In genomic region chr11:45743556-45744468, GRCh38 we compare ENCODE assay signal across 25 cellular contexts.
"Had no signal": no experiment of that assay in that cellular context is flagged by ENCODE, and none has a peak within 500 bp of the region (broad histone marks: within the 10 kb centered on the region; RNA-seq: fewer than 3 reads in every experiment).

No MANE protein-coding gene starts in this region.

- H3K4me1 Mint-ChIP-seq: memory B cell; naive B cell; stimulated activated effector memory CD8-positive, alpha-beta T cell treated with anti-CD3 and anti-CD28 coated beads, Interleukin-12 subunit alpha, Interleukin-12 subunit beta, amount 100 ng/mL, for 72 hours had no signal

- H3K9me3 ChIP-seq: gastrocnemius medialis, mucosa of descending colon, stomach, vagina had no signal

- DNase-seq: dorsolateral prefrontal cortex; effector CD4-positive, alpha-beta T cell; foreskin fibroblast; gastrocnemius medialis; head of caudate nucleus; mucosa of descending colon; naive B cell; stimulated activated CD4-positive, alpha-beta T cell treated with anti-CD3 and anti-CD28 coated beads, Interleukin-12 subunit alpha, Interleukin-12 subunit beta, amount 100 ng/mL, for 4 hours; stimulated activated CD4-positive, alpha-beta T cell treated with anti-CD3 and anti-CD28 coated beads, Interleukin-1b, Interleukin-23, amount 100 ng/mL, for 48 hours; stimulated activated CD4-positive, alpha-beta T cell treated with anti-CD3 and anti-CD28 coated beads, Interleukin-4, amount 100 ng/mL, for 1 hour; stimulated activated naive CD4-positive, alpha-beta T cell treated with Interleukin-2 at 50 U/mL for 16 hours; stomach; trophoblast cell had no signal

- H3K27ac ChIP-seq: epithelial cell of prostate, parathyroid adenoma had no signal

- H3K4me1 ChIP-seq: stomach, vagina had no signal

- H2AFZ ChIP-seq: parathyroid adenoma had no signal

- H3K9me3 Mint-ChIP-seq: memory B cell; naive B cell; natural killer cell treated with Interleukin-12 subunit alpha and Interleukin-12 subunit beta and Interleukin-15 and Interleukin-18, amount 100 ng/mL, for 72 hours; stimulated activated effector memory CD8-positive, alpha-beta T cell treated with anti-CD3 and anti-CD28 coated beads, Interleukin-12 subunit alpha, Interleukin-12 subunit beta, amount 100 ng/mL, for 72 hours had no signal

- H3K79me2 ChIP-seq: parathyroid adenoma had no signal

- H3K36me3 Mint-ChIP-seq: memory B cell; naive B cell; natural killer cell treated with Interleukin-12 subunit alpha and Interleukin-12 subunit beta and Interleukin-15 and Interleukin-18, amount 100 ng/mL, for 72 hours; stimulated activated effector memory CD8-positive, alpha-beta T cell treated with anti-CD3 and anti-CD28 coated beads, Interleukin-12 subunit alpha, Interleukin-12 subunit beta, amount 100 ng/mL, for 72 hours had no signal

- H3K27me3 ChIP-seq: dorsolateral prefrontal cortex, gastrocnemius medialis, vagina had no signal

- H3K27ac Mint-ChIP-seq: memory B cell; mesothelial cell of epicardium; natural killer cell treated with Interleukin-12 subunit alpha and Interleukin-12 subunit beta and Interleukin-15 and Interleukin-18, amount 100 ng/mL, for 72 hours; progenitor cell of endocrine pancreas; stimulated activated effector memory CD8-positive, alpha-beta T cell treated with anti-CD3 and anti-CD28 coated beads, Interleukin-12 subunit alpha, Interleukin-12 subunit beta, amount 100 ng/mL, for 72 hours had no signal

- H3K4me3 Mint-ChIP-seq: memory B cell; mesothelial cell of epicardium; naive B cell; natural killer cell treated with Interleukin-12 subunit alpha and Interleukin-12 subunit beta and Interleukin-15 and Interleukin-18, amount 100 ng/mL, for 72 hours; neural crest cell; stimulated activated effector memory CD8-positive, alpha-beta T cell treated with anti-CD3 and anti-CD28 coated beads, Interleukin-12 subunit alpha, Interleukin-12 subunit beta, amount 100 ng/mL, for 72 hours had no signal

- H3K4me2 ChIP-seq: smooth muscle cell had no signal

- H3K4me3 ChIP-seq: dorsolateral prefrontal cortex, gastrocnemius medialis, lung, mucosa of descending colon, smooth muscle cell, stomach, vagina had no signal

- H3K36me3 ChIP-seq: gastrocnemius medialis, stomach, vagina had no signal

- ATAC-seq: esophagus mucosa; gastrocnemius medialis; mucosa of descending colon; natural killer cell treated with Interleukin-12 subunit alpha and Interleukin-12 subunit beta and Interleukin-15 and Interleukin-18, amount 100 ng/mL, for 72 hours; stimulated activated effector memory CD8-positive, alpha-beta T cell treated with anti-CD3 and anti-CD28 coated beads, Interleukin-12 subunit alpha, Interleukin-12 subunit beta, amount 100 ng/mL, for 72 hours had no signal
